Comparison of ENCODE assay signal across 8 cellular contexts in the genomic region with DNA sequence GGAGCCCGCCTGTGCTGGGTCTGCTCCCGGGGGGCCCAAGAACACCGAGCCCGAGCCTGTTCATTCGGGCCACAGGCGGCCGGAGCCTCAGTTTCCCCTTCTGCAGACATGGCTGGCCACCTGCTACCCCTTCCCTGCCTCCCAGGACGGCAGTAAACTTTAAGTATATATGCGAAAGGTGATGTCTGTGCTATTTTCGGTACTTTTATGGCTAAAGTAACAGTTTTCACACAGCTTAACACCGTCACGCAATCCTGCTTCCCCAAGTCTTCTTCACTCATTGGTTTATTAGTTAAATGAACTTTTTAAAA. TPM values are rescaled to one million over a fixed set of nuclear protein-coding genes. Genes with fewer than 3 reads are reported as not detected.
DNase-seq lines count a peak whose midpoint lies in the region; ATAC-seq and TF ChIP-seq lines count a peak whose summit lies in the region.

No MANE protein-coding gene starts in this region.

- H3K36me3 ChIP-seq in testis (ENCODE audit: low read depth, missing control alignments): no peaks in the 10 kb centered on the region

- no peaks in the 10 kb centered on the region for H3K27me3 ChIP-seq in testis

- no peak for TF ChIP-seq CTCF in GM12864 (IDR thresholded peaks at IDR 0.05; ENCODE audit: low read depth, low read length, missing control alignments)
- TF ChIP-seq CTCF in VCaP (conservative IDR thresholded peaks at IDR 0.05): no peak
- TF ChIP-seq CTCF in testis (IDR thresholded peaks at IDR 0.05): no peak

- WGBS in testis, 2 donors: 1 to 4% methylated on average over 8 to 10 of the region's 12 CpGs

- no peak for DNase-seq in GM12864 (ENCODE audit: low read depth)
- DNase-seq in testis: no peak
- DNase-seq in T-helper 9 cell: no peak
- DNase-seq in HuH-7.5 (ENCODE audit: low spot score): no peak

- no peaks in the 10 kb centered on the region for H3K4me1 ChIP-seq in testis

- peak overlapping the region; percentile 74 for H3K27ac ChIP-seq in VCaP
- peak overlapping the region; percentile 74 to 79 for H3K27ac ChIP-seq in testis

- ATAC-seq in HG02623 (IDR thresholded peaks at IDR 0.05; ENCODE audit: unreplicated experiment): peak; percentile 5
- ATAC-seq in GM21360 (IDR thresholded peaks at IDR 0.05; ENCODE audit: unreplicated experiment): no peak

- TF ChIP-seq POLR2A in testis (IDR thresholded peaks at IDR 0.05): no peak

- H3K4me3 ChIP-seq in GM12864 (ENCODE audit: low read depth, low read length) (peak overlapping the region; percentile 86), iPS-11a (ENCODE audit: low read depth, low read length) (peak overlapping the region; percentile 77), testis (peak overlapping the region; percentile 91 to 98)

- no peaks in the 10 kb centered on the region for H3K9me3 ChIP-seq in testis

- intact Hi-C loops in testis (cut with DNase I; ENCODE audit: low total_unique reads): no loop called here

RNA-seq across cellular contexts. Expression of gene ANAPC4, which starts 0.5 kb away (rescaled TPM):
- 10 to 100 TPM; 35.3 to 43.5 TPM for total RNA-seq in testis
- polyA plus RNA-seq in testis (ENCODE audit: insufficient read depth, low read depth, low replicate concordance): 16.1 TPM
